In the genomic region with DNA sequence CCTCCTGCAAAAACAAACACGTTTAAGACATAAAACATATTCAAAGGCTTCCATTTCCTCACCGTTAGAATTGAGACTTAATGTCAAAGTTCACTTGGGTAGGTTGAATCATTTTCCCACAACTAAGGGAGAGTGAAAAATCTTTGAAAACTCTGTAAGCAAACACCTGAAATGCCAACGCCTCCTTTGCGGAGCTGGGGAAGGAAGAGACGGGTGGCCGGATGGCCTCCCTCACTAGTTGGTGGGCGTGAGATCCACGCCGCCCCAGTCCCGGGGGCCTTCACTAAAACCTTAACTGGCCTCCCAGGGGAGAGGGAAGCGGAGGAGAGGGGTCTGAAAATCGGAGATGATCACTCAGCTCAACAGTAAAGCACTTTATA, we compare ENCODE assay signal across 1 cellular context.
TF ChIP-seq lines count a peak whose summit lies in the region.

No MANE protein-coding gene starts in this region.

TF ChIP-seq in SK-N-SH treated with all-trans-retinoic acid at 6 μM for 48 hours, 23 proteins besides CTCF, POLR2A, EP300 and RAD21 (continued from another document):
- TF ChIP-seq, protein P1, sequence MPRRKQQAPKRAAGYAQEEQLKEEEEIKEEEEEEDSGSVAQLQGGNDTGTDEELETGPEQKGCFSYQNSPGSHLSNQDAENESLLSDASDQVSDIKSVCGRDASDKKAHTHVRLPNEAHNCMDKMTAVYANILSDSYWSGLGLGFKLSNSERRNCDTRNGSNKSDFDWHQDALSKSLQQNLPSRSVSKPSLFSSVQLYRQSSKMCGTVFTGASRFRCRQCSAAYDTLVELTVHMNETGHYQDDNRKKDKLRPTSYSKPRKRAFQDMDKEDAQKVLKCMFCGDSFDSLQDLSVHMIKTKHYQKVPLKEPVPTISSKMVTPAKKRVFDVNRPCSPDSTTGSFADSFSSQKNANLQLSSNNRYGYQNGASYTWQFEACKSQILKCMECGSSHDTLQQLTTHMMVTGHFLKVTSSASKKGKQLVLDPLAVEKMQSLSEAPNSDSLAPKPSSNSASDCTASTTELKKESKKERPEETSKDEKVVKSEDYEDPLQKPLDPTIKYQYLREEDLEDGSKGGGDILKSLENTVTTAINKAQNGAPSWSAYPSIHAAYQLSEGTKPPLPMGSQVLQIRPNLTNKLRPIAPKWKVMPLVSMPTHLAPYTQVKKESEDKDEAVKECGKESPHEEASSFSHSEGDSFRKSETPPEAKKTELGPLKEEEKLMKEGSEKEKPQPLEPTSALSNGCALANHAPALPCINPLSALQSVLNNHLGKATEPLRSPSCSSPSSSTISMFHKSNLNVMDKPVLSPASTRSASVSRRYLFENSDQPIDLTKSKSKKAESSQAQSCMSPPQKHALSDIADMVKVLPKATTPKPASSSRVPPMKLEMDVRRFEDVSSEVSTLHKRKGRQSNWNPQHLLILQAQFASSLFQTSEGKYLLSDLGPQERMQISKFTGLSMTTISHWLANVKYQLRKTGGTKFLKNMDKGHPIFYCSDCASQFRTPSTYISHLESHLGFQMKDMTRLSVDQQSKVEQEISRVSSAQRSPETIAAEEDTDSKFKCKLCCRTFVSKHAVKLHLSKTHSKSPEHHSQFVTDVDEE (CRISPR knock-in tag; IDR thresholded peaks at IDR 0.05), result no peak
- TF ChIP-seq, protein P2, sequence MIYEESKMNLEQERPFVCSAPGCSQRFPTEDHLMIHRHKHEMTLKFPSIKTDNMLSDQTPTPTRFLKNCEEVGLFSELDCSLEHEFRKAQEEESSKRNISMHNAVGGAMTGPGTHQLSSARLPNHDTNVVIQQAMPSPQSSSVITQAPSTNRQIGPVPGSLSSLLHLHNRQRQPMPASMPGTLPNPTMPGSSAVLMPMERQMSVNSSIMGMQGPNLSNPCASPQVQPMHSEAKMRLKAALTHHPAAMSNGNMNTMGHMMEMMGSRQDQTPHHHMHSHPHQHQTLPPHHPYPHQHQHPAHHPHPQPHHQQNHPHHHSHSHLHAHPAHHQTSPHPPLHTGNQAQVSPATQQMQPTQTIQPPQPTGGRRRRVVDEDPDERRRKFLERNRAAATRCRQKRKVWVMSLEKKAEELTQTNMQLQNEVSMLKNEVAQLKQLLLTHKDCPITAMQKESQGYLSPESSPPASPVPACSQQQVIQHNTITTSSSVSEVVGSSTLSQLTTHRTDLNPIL (CRISPR knock-in tag; IDR thresholded peaks at IDR 0.05; ENCODE audit: low read depth), result no peak
- TF ChIP-seq ARNTL (CRISPR knock-in tag; IDR thresholded peaks at IDR 0.05; ENCODE audit: borderline replicate concordance, low read depth), result no peak
- no peak for TF ChIP-seq OSR1 (CRISPR knock-in tag; IDR thresholded peaks at IDR 0.05)
- TF ChIP-seq RARB (CRISPR knock-in tag; IDR thresholded peaks at IDR 0.05), result no peak
- no peak for TF ChIP-seq ZC3H10 (CRISPR knock-in tag; IDR thresholded peaks at IDR 0.05)
